In genomic region chr7:100515072-100515532, GRCh38 we compare ENCODE assay signal across 8 cellular contexts. TPM values are rescaled to one million over a fixed set of nuclear protein-coding genes. Genes with fewer than 3 reads are reported as not detected.
DNase-seq lines count a peak whose midpoint lies in the region; ATAC-seq and TF ChIP-seq lines count a peak whose summit lies in the region.
"Had no signal": no experiment of that assay in that cellular context is flagged by ENCODE, and none has a peak within 500 bp of the region (broad histone marks: within the 10 kb centered on the region; RNA-seq: fewer than 3 reads in every experiment).

No MANE protein-coding gene starts in this region.

- H3K4me2 ChIP-seq in fibroblast of lung (ENCODE audit: extremely low read depth, insufficient read depth, low read length): peak overlapping the region; percentile 52

- H3K4me3 ChIP-seq in fibroblast of lung (replicated peaks in 1 of 4; ENCODE audit: control extremely low read depth in 1 of 4, insufficient read depth in 1 of 4, low read depth in 3 of 4, low read length in 4 of 4): no peak overlapping the region
- H3K4me3 ChIP-seq: transverse colon had no signal

- H3K36me3 ChIP-seq in fibroblast of lung (ENCODE audit: control insufficient read depth, insufficient read depth, low read length): no peaks in the 10 kb centered on the region
- H3K36me3 ChIP-seq: transverse colon had no signal

- H3K27me3 ChIP-seq in fibroblast of lung (ENCODE audit: control insufficient read depth, insufficient read depth, low read length): no peaks in the 10 kb centered on the region
- H3K27me3 ChIP-seq: transverse colon had no signal

- no peak for TF ChIP-seq CTCF in fibroblast of lung (conservative IDR thresholded peaks at IDR 0.05 in 1 of 2, IDR thresholded peaks at IDR 0.05 in 1 of 2; ENCODE audit: low read depth in 1 of 2, low read length in 2 of 2)

- H3K27ac ChIP-seq in fibroblast of lung (ENCODE audit: insufficient read depth, low read length): no peak overlapping the region

- H3K9ac ChIP-seq in fibroblast of lung (ENCODE audit: insufficient read depth, low read length): no peak overlapping the region

- no peaks in the 10 kb centered on the region for H3K79me2 ChIP-seq in fibroblast of lung (ENCODE audit: control insufficient read depth, insufficient read depth, low read length)

- no peak for ATAC-seq in GM21529 (IDR thresholded peaks at IDR 0.05; ENCODE audit: unreplicated experiment)
- no peak for ATAC-seq in GM18870 (IDR thresholded peaks at IDR 0.05; ENCODE audit: unreplicated experiment)

- DNase-seq in AG08396 (ENCODE audit: low spot score): peak; percentile 48
- peak; percentile 43 for DNase-seq in NCI-H460 (ENCODE audit: extremely low read depth, low read depth)
- DNase-seq in fibroblast of lung (ENCODE audit: low read depth in 2 of 2): peak; percentile 62 to 75
- DNase-seq in NCI-H1694 (lab: John Stamatoyannopoulos, UW): no peak
- DNase-seq: amniotic stem cell, transverse colon had no signal

- no peak overlapping the region for H2AFZ ChIP-seq in fibroblast of lung (ENCODE audit: low read length)

- H4K20me1 ChIP-seq in fibroblast of lung (ENCODE audit: control insufficient read depth, extremely low read depth, insufficient read depth, low read length): no peaks in the 10 kb centered on the region

- peaks cover 7% of the 10 kb centered on the region for H3K4me1 ChIP-seq in fibroblast of lung (ENCODE audit: control insufficient read depth, extremely low read depth, insufficient read depth, low read length)

- H3K9me3 ChIP-seq in fibroblast of lung (ENCODE audit: control insufficient read depth, insufficient read depth, low read depth, low read length): no peaks in the 10 kb centered on the region
- H3K9me3 ChIP-seq: transverse colon had no signal

RNA-seq across cellular contexts. Expression of gene AGFG2, which starts 23.9 kb away (rescaled TPM):
- total RNA-seq in NCI-H460 (2014; rRNA removed; shearing (Covaris generic)): 3.9 and 4.1 TPM in 2 replicates
- polyA plus RNA-seq in NCI-H460 (2014; cell fraction: nucleus; rRNA removed): 4.4 and 9.5 TPM in 2 replicates
- total RNA-seq in fibroblast of lung: 2.6 and 3.1 TPM in 2 replicates
- 2.4 and 3.2 TPM in 2 replicates for polyA plus RNA-seq in fibroblast of lung
- polyA plus RNA-seq in fibroblast of lung (2012): 5.8 and 8.8 TPM in 2 replicates
- 8.1 and 12.4 TPM in 2 replicates for polyA minus RNA-seq in fibroblast of lung (ENCODE audit: low replicate concordance)

RNA-seq across cellular contexts. Expression of gene NYAP1, which starts 31.4 kb away (rescaled TPM):
- total RNA-seq in NCI-H460 (2014; rRNA removed; shearing (Covaris generic)): 0.47 and 1.2 TPM in 2 replicates
- polyA plus RNA-seq in NCI-H460 (2014; cell fraction: nucleus; rRNA removed): 0.74 and 1.3 TPM in 2 replicates
- 0.26 and 0.33 TPM in 2 replicates for total RNA-seq in fibroblast of lung
- 0.09 and 0.18 TPM in 2 replicates for polyA plus RNA-seq in fibroblast of lung
- 0.21 and 0.37 TPM in 2 replicates for polyA plus RNA-seq in fibroblast of lung (2012)
- 0.11 TPM in 1 of 2 replicates, not detected in the other for polyA minus RNA-seq in fibroblast of lung (ENCODE audit: low replicate concordance)

RNA-seq across cellular contexts. Expression of gene TSC22D4, which starts 36.1 kb away (rescaled TPM):
- total RNA-seq in NCI-H460 (2014; rRNA removed; shearing (Covaris generic)): 28.2 and 29.9 TPM in 2 replicates
- polyA plus RNA-seq in NCI-H460 (2014; cell fraction: nucleus; rRNA removed): 17.8 and 26.9 TPM in 2 replicates
- total RNA-seq in fibroblast of lung: 15.2 and 21.1 TPM in 2 replicates
- polyA plus RNA-seq in fibroblast of lung: 13.2 and 15.3 TPM in 2 replicates
- 25.5 and 29.3 TPM in 2 replicates for polyA plus RNA-seq in fibroblast of lung (2012)
- 24.8 and 29.4 TPM in 2 replicates for polyA minus RNA-seq in fibroblast of lung (ENCODE audit: low replicate concordance)

RNA-seq across cellular contexts. Expression of gene SPACDR, which starts 51.0 kb away (rescaled TPM):
- total RNA-seq in NCI-H460 (2014; rRNA removed; shearing (Covaris generic)): 0.27 and 0.43 TPM in 2 replicates
- polyA plus RNA-seq in NCI-H460 (2014; cell fraction: nucleus; rRNA removed): 0.47 TPM in 1 of 2 replicates, not detected in the other
- total RNA-seq in fibroblast of lung: under 0.01 and 0.50 TPM in 2 replicates
- 0.25 and 0.60 TPM in 2 replicates for polyA plus RNA-seq in fibroblast of lung
- 0.79 and 0.85 TPM in 2 replicates for polyA plus RNA-seq in fibroblast of lung (2012)
- polyA minus RNA-seq in fibroblast of lung (ENCODE audit: low replicate concordance): not detected in 2 replicates
- total RNA-seq: transverse colon had no signal

RNA-seq across cellular contexts. Expression of gene SAP25, which starts 58.6 kb away (rescaled TPM):
- total RNA-seq in NCI-H460 (2014; rRNA removed; shearing (Covaris generic)): 0.52 TPM in 1 of 2 replicates, not detected in the other
- polyA plus RNA-seq in NCI-H460 (2014; cell fraction: nucleus; rRNA removed): not detected in 2 replicates
- not detected in 2 replicates for total RNA-seq in fibroblast of lung
- 0.22 TPM in 1 of 2 replicates, not detected in the other for polyA plus RNA-seq in fibroblast of lung
- polyA plus RNA-seq in fibroblast of lung (2012): 0.21 TPM in 1 of 2 replicates, not detected in the other
- polyA minus RNA-seq in fibroblast of lung (ENCODE audit: low replicate concordance): not detected in 2 replicates
